Comparison of ENCODE assay signal across 8 cellular contexts in genomic region chr10:118698421-118698820, GRCh38. TPM values are rescaled to one million over a fixed set of nuclear protein-coding genes. Genes with fewer than 3 reads are reported as not detected.
DNase-seq lines count a peak whose midpoint lies in the region; ATAC-seq and TF ChIP-seq lines count a peak whose summit lies in the region.

No MANE protein-coding gene starts in this region.

- H3K4me3 ChIP-seq in SJCRH30: no peak overlapping the region
- H3K4me3 ChIP-seq in mesodermal cell (ENCODE audit: extremely low read depth, insufficient read depth, low read length, poor library complexity, severe bottlenecking): no peak overlapping the region
- H3K4me3 ChIP-seq in upper lobe of right lung: no peak overlapping the region

- 64 to 83% methylated on average over 4 to 6 of the region's 7 CpGs for WGBS in mesodermal cell (ENCODE audit: insufficient coverage in 2 of 2), 2 experiments

- H3K4me1 ChIP-seq in SJCRH30: peaks cover 3% of the 10 kb centered on the region; the same call in 1 of the 2 replicates
- H3K4me1 ChIP-seq in mesodermal cell (ENCODE audit: control insufficient read depth, insufficient read depth, low read length, poor library complexity, severe bottlenecking): peaks cover 25% of the 10 kb centered on the region
- no peaks in the 10 kb centered on the region for H3K4me1 ChIP-seq in upper lobe of right lung

- ATAC-seq in GM18873 (IDR thresholded peaks at IDR 0.05; ENCODE audit: low FRiP score, unreplicated experiment) (peak; percentile 99), HG03039 (IDR thresholded peaks at IDR 0.05; ENCODE audit: unreplicated experiment) (peak; percentile 95), upper lobe of right lung (peak; percentile 71)

- H3K27ac ChIP-seq in SJCRH30 (no peak overlapping the region), mesodermal cell (ENCODE audit: low read depth, low read length, severe bottlenecking) (peak overlapping the region; percentile 33), upper lobe of right lung (no peak overlapping the region)

- no peak for TF ChIP-seq CTCF in upper lobe of right lung (IDR thresholded peaks at IDR 0.05)

- H3K9me3 ChIP-seq in SJCRH30 (replicated peaks) (no peaks in the 10 kb centered on the region), mesodermal cell (ENCODE audit: control insufficient read depth, low read length) (no peaks in the 10 kb centered on the region), upper lobe of right lung (no peaks in the 10 kb centered on the region)

- H3K36me3 ChIP-seq in SJCRH30 (peaks cover 5% of the 10 kb centered on the region; the same call in 1 of the 2 replicates), mesodermal cell (ENCODE audit: control insufficient read depth, insufficient read depth, low read length) (peaks cover 43% of the 10 kb centered on the region), upper lobe of right lung (peaks cover 11% of the 10 kb centered on the region)

- DNase-seq in SJCRH30: peak; percentile 21 to 36
- DNase-seq in activated naive CD4-positive, alpha-beta T cell treated with Interleukin-2 at 50 U/mL for 16 hours: peak; percentile 86
- DNase-seq in upper lobe of right lung: no peak
- DNase-seq in GM19238 (ENCODE audit: insufficient read length, low spot score): no peak
- DNase-seq in cerebellar nuclear complex (lab: John Stamatoyannopoulos, UW): no peak

- intact Hi-C loops in upper lobe of right lung (cut with DNase I): no loop called here

- no peaks in the 10 kb centered on the region for H3K27me3 ChIP-seq in SJCRH30
- H3K27me3 ChIP-seq in upper lobe of right lung: no peaks in the 10 kb centered on the region

RNA-seq across cellular contexts. Expression of gene CACUL1, which starts 56.3 kb away (rescaled TPM):
- 50.4 and 52.7 TPM in 2 replicates for total RNA-seq in SJCRH30 (2014; rRNA removed; shearing (Covaris generic))
- polyA plus RNA-seq in mesodermal cell (2013, experiment 1 of 2): 26.1 TPM
- polyA plus RNA-seq in mesodermal cell (2013, experiment 2 of 2): 19.7 TPM
- total RNA-seq in upper lobe of right lung: 47.7 TPM

Comparison
In these comparisons a context has a peak if more than half of its experiments do, and no peak if none do; other contexts are left out.
1. DNase-seq: peak in SJCRH30 (2 of 2) and activated naive CD4-positive, alpha-beta T cell treated with Interleukin-2 at 50 U/mL for 16 hours (single experiment); none in upper lobe of right lung (single experiment), GM19238 (single experiment) and cerebellar nuclear complex (0 of 2).
2. Peak in every context shown above with its lines, with median percentiles within 50 percentile points of each other: ATAC-seq.